ENCODE assay signal across 21 cellular contexts in the genomic region with DNA sequence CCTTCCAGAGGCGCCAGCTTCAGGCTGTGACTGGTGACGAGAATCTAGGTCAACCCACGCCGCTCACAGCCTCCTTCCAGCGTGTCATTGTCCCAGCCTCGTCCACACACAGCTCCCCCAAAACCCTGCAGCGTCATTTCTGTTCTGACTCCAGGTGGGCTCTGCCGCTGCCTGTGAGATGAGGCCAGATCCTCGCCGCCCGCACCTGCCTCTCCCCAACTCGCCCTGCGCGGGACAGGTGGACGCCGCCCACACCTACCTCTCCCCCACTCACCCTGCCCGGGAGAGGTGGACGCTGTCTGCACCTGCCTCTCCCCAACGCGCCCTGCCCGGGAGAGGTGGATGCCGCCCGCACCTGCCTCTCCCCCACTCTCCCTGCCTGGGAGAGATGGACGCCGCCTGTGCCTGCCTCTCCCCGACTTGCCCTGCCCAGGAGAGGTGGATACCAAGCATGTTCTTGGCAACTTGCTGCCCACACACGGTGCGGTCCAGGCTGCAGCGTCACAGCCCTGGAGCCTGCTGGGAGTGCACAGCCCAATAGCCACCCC. TPM values are rescaled to one million over a fixed set of nuclear protein-coding genes. Genes with fewer than 3 reads are reported as not detected.
DNase-seq lines count a peak whose midpoint lies in the region; ATAC-seq lines count a peak whose summit lies in the region.
"Had no signal": no experiment of that assay in that cellular context is flagged by ENCODE, and none has a peak within 500 bp of the region (broad histone marks: within the 10 kb centered on the region; RNA-seq: fewer than 3 reads in every experiment).

No MANE protein-coding gene starts in this region.

- H3K27ac ChIP-seq in angular gyrus (ENCODE audit: low read depth, low read length), result peak overlapping the region; percentile 59
- H3K27ac ChIP-seq: hepatocyte had no signal

- H3K4me3 Mint-ChIP-seq in stimulated activated naive B cell treated with anti-CD40 and anti-IgM and Interleukin-4, amounts not matched to agents 10 μg/mL and 1 μg/mL and 100 μg/mL, for 72 hours, result no peak overlapping the region
- H3K4me3 Mint-ChIP-seq: activated CD8-positive, alpha-beta T cell treated with anti-CD3 and anti-CD28 coated beads for 36 hours; activated naive CD8-positive, alpha-beta T cell; activated T-cell treated with anti-CD3 and anti-CD28 coated beads, Interleukin-2, amount 50 U/mL, for 24 hours; type B pancreatic cell had no signal

- H3K9me3 Mint-ChIP-seq in stimulated activated naive B cell treated with anti-CD40 and anti-IgM and Interleukin-4, amounts not matched to agents 10 μg/mL and 1 μg/mL and 100 μg/mL, for 72 hours, result peaks cover 0 to 2% of the 10 kb centered on the region in 2 donors
- H3K9me3 Mint-ChIP-seq: activated CD8-positive, alpha-beta T cell treated with anti-CD3 and anti-CD28 coated beads for 36 hours; activated T-cell treated with anti-CD3 and anti-CD28 coated beads, Interleukin-2, amount 50 U/mL, for 24 hours; type B pancreatic cell had no signal

- H3K27ac Mint-ChIP-seq in stimulated activated naive B cell treated with anti-CD40 and anti-IgM and Interleukin-4, amounts not matched to agents 10 μg/mL and 1 μg/mL and 100 μg/mL, for 72 hours, result no peak overlapping the region
- H3K27ac Mint-ChIP-seq: activated CD8-positive, alpha-beta T cell treated with anti-CD3 and anti-CD28 coated beads for 36 hours; activated naive CD8-positive, alpha-beta T cell; activated T-cell treated with anti-CD3 and anti-CD28 coated beads, Interleukin-2, amount 50 U/mL, for 24 hours; type B pancreatic cell had no signal

- peaks cover 0 to 4% of the 10 kb centered on the region in 2 donors for H3K36me3 Mint-ChIP-seq in stimulated activated naive B cell treated with anti-CD40 and anti-IgM and Interleukin-4, amounts not matched to agents 10 μg/mL and 1 μg/mL and 100 μg/mL, for 72 hours
- H3K36me3 Mint-ChIP-seq: activated naive CD8-positive, alpha-beta T cell; type B pancreatic cell had no signal

- ATAC-seq in stimulated activated naive B cell treated with anti-CD40 and anti-IgM and Interleukin-4, amounts not matched to agents 10 μg/mL and 1 μg/mL and 100 μg/mL, for 72 hours (replicated peaks), result no peak
- ATAC-seq: activated CD8-positive, alpha-beta T cell treated with anti-CD3 and anti-CD28 coated beads for 36 hours had no signal

- peaks cover 2 to 5% of the 10 kb centered on the region in 2 donors for H3K4me1 Mint-ChIP-seq in stimulated activated naive B cell treated with anti-CD40 and anti-IgM and Interleukin-4, amounts not matched to agents 10 μg/mL and 1 μg/mL and 100 μg/mL, for 72 hours

- DNase-seq in activated effector memory CD4-positive, alpha-beta T cell treated with anti-CD3 and anti-CD28 coated beads, Interleukin-2, amount 50 U/mL, for 16 hours, result peak; percentile 48
- no peak for DNase-seq in activated effector memory CD4-positive, alpha-beta T cell treated with Interleukin-2 at 50 U/mL for 16 hours
- DNase-seq in G401 (ENCODE audit: low spot score) (peak; percentile 51), posterior cingulate gyrus (peak in 6 of 10 donors; percentile 22 to 91 (median 77)), NCI-H526 treated with DMSO at 0.1 percent for 48 hours (lab: John Stamatoyannopoulos, UW) (no peak), ureter (ENCODE audit: low spot score) (no peak)
- DNase-seq in stimulated activated naive B cell treated with anti-CD40 and anti-IgM and Interleukin-4, amounts not matched to agents 10 μg/mL and 1 μg/mL and 100 μg/mL, for 72 hours, result no peak
- DNase-seq: activated CD8-positive, alpha-beta T cell treated with anti-CD3 and anti-CD28 coated beads for 36 hours; activated T-cell treated with anti-CD3 and anti-CD28 coated beads, Interleukin-2, amount 50 U/mL, for 24 hours; effector CD8-positive, alpha-beta T cell; foreskin melanocyte; NCI-H1092; NCI-H2029 treated with DMSO at 0.1 percent for 48 hours; NCI-H510A treated with DMSO at 0.1 percent for 48 hours; RPMI8226; stimulated activated CD4-positive, alpha-beta T cell treated with anti-CD3 and anti-CD28 coated beads, Interleukin-4, amount 100 ng/mL, for 24 hours had no signal

- peaks cover 29 to 56% of the 10 kb centered on the region in 2 donors for H3K27me3 Mint-ChIP-seq in stimulated activated naive B cell treated with anti-CD40 and anti-IgM and Interleukin-4, amounts not matched to agents 10 μg/mL and 1 μg/mL and 100 μg/mL, for 72 hours

- intact Hi-C loops in posterior cingulate gyrus (cut with DNase I), result no loop called here

- in situ Hi-C loops in G401 (cut with HindIII; ENCODE audit: low sequenced_read_pairs), result no loop called here

RNA-seq across cellular contexts. Expression of a gene that starts 32.0 kb away (rescaled TPM):
- total RNA-seq in G401 (2014; rRNA removed; shearing (Covaris generic)), result 6.2 and 11.3 TPM in 2 replicates
- total RNA-seq in ureter, result 1.7 TPM
- total RNA-seq: LHCN-M2 had no signal

Comparison
In these comparisons a context has a peak if more than half of its experiments do, and no peak if none do; other contexts are left out.
1. DNase-seq: peak in activated effector memory CD4-positive, alpha-beta T cell treated with anti-CD3 and anti-CD28 coated beads, Interleukin-2, amount 50 U/mL, for 16 hours (single experiment), G401 (single experiment) and posterior cingulate gyrus (6 of 10); none in activated effector memory CD4-positive, alpha-beta T cell treated with Interleukin-2 at 50 U/mL for 16 hours (single experiment), NCI-H526 treated with DMSO at 0.1 percent for 48 hours (single experiment), stimulated activated naive B cell treated with anti-CD40 and anti-IgM and Interleukin-4, amounts not matched to agents 10 μg/mL and 1 μg/mL and 100 μg/mL, for 72 hours (single experiment) and ureter (single experiment).